Comparison of ENCODE assay signal across 32 cellular contexts in the genomic region with DNA sequence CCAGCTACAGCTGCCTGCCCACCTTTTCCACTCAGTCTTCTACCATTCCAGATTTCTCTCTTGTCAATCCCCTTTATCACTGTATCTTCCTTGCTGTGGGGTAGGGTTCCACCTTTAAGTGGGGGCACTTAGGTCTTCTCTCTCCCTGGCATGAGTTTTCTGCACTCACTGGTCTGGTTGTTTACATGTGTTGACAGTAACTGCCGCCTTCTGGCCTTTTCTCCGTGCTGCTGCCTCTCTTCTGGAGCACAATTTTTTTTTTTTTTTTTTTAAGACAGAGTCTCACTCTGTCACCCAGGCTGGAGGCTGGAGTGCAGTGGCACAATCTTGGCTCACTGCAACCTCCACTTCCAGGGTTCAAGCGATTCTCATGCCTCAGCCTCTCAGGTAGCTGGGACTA. TPM values are rescaled to one million over a fixed set of nuclear protein-coding genes. Genes with fewer than 3 reads are reported as not detected.
DNase-seq lines count a peak whose midpoint lies in the region; ATAC-seq and TF ChIP-seq lines count a peak whose summit lies in the region.
"Had no signal": no experiment of that assay in that cellular context is flagged by ENCODE, and none has a peak within 500 bp of the region (broad histone marks: within the 10 kb centered on the region; RNA-seq: fewer than 3 reads in every experiment).

No MANE protein-coding gene starts in this region.

- H4K20me1 ChIP-seq in MM.1S (ENCODE audit: insufficient read depth, low read length) = no peaks in the 10 kb centered on the region

- DNase-seq in activated naive CD8-positive, alpha-beta T cell treated with anti-CD3 and anti-CD28 coated beads for 36 hours = no peak
- DNase-seq in SJSA1 (ENCODE audit: low read depth in 1 of 2, low spot score in 2 of 2) = peak; percentile 47 to 60
- DNase-seq in endothelial cell (ENCODE audit: low spot score) = no peak
- no peak for DNase-seq in stimulated activated effector memory CD8-positive, alpha-beta T cell treated with anti-CD3 and anti-CD28 coated beads, Interleukin-12 subunit alpha, Interleukin-12 subunit beta, amount 100 ng/mL, for 72 hours (ENCODE audit: low spot score in 2 of 2)
- DNase-seq in GM19238 (ENCODE audit: insufficient read length, low spot score) = no peak
- DNase-seq in activated CD4-positive, alpha-beta T cell treated with anti-CD3 and anti-CD28 coated beads, Interleukin-2, amount 10 ng/mL, durations not matched to agents 7 days and 5 days = no peak
- no peak for DNase-seq in MM.1S
- DNase-seq: activated CD4-positive, alpha-beta memory T cell treated with anti-CD3 and anti-CD28 coated beads, Interleukin-2, amount 10 ng/mL, durations not matched to agents 7 days and 5 days; activated CD4-positive, CD25-positive, alpha-beta regulatory T cell; activated effector memory CD4-positive, alpha-beta T cell treated with Interleukin-2 at 50 U/mL for 16 hours; colonic mucosa; effector memory CD4-positive, alpha-beta T cell; esophagus squamous epithelium; gastrocnemius medialis; hippocampal formation; Karpas-422; midbrain; naive thymus-derived CD8-positive, alpha-beta T cell; NCI-H1048; NCI-H1694 treated with DMSO at 0.1 percent for 48 hours; NCI-H69; nucleus accumbens; SHP77 treated with DMSO at 0.1 percent for 48 hours; small intestine; stimulated activated CD4-positive, alpha-beta T cell treated with anti-CD3 and anti-CD28 coated beads, Interleukin-1b, Interleukin-23, amount 100 ng/mL, for 48 hours; stimulated activated CD8-positive, alpha-beta memory T cell treated with anti-CD3 and anti-CD28 coated beads, Interleukin-4, amount 100 ng/mL, for 48 hours; trophoblast cell had no signal

- TF ChIP-seq CTCF in endothelial cell (IDR thresholded peaks at IDR 0.05; ENCODE audit: unreplicated experiment) (no peak), MM.1S (IDR thresholded peaks at IDR 0.05; ENCODE audit: low read length) (no peak)

- peaks cover 31% of the 10 kb centered on the region for H3K79me2 ChIP-seq in MM.1S (ENCODE audit: low read length)

- H3K4me3 Mint-ChIP-seq in activated naive CD8-positive, alpha-beta T cell = no peak overlapping the region
- no peak overlapping the region for H3K4me3 Mint-ChIP-seq in activated naive CD8-positive, alpha-beta T cell treated with anti-CD3 and anti-CD28 coated beads for 36 hours
- peak overlapping the region; percentile 16 for H3K4me3 Mint-ChIP-seq in endothelial cell (ENCODE audit: unreplicated experiment)
- no peak overlapping the region for H3K4me3 Mint-ChIP-seq in stimulated activated effector memory CD8-positive, alpha-beta T cell treated with anti-CD3 and anti-CD28 coated beads, Interleukin-12 subunit alpha, Interleukin-12 subunit beta, amount 100 ng/mL, for 72 hours
- no peak overlapping the region for H3K4me3 Mint-ChIP-seq in activated CD4-positive, alpha-beta T cell treated with anti-CD3 and anti-CD28 coated beads, Interleukin-2, amount 10 ng/mL, durations not matched to agents 7 days and 5 days
- H3K4me3 Mint-ChIP-seq: activated CD4-positive, alpha-beta memory T cell treated with anti-CD3 and anti-CD28 coated beads, Interleukin-2, amount 10 ng/mL, durations not matched to agents 7 days and 5 days; naive thymus-derived CD8-positive, alpha-beta T cell had no signal

- peaks cover 49% of the 10 kb centered on the region for H3K4me1 ChIP-seq in SJSA1 (replicated peaks)
- no peaks in the 10 kb centered on the region for H3K4me1 ChIP-seq in MM.1S (ENCODE audit: low read length)
- H3K4me1 ChIP-seq: breast epithelium, colonic mucosa had no signal

- peaks cover 6% of the 10 kb centered on the region for H3K36me3 Mint-ChIP-seq in activated naive CD8-positive, alpha-beta T cell
- peaks cover 52% of the 10 kb centered on the region for H3K36me3 Mint-ChIP-seq in activated naive CD8-positive, alpha-beta T cell treated with anti-CD3 and anti-CD28 coated beads for 36 hours
- H3K36me3 Mint-ChIP-seq in endothelial cell (ENCODE audit: low read depth, unreplicated experiment) = peaks cover 36% of the 10 kb centered on the region
- H3K36me3 Mint-ChIP-seq in stimulated activated effector memory CD8-positive, alpha-beta T cell treated with anti-CD3 and anti-CD28 coated beads, Interleukin-12 subunit alpha, Interleukin-12 subunit beta, amount 100 ng/mL, for 72 hours = peaks cover 100% of the 10 kb centered on the region
- H3K36me3 Mint-ChIP-seq in activated CD4-positive, alpha-beta T cell treated with anti-CD3 and anti-CD28 coated beads, Interleukin-2, amount 10 ng/mL, durations not matched to agents 7 days and 5 days (ENCODE audit: low read depth) = peaks cover 56% of the 10 kb centered on the region

- H3K27me3 ChIP-seq in SJSA1 (replicated peaks) (no peaks in the 10 kb centered on the region), MM.1S (replicated peaks; ENCODE audit: insufficient read depth, low read length) (no peaks in the 10 kb centered on the region)
- H3K27me3 ChIP-seq: breast epithelium, colonic mucosa, esophagus squamous epithelium, gastrocnemius medialis had no signal

- H3F3A ChIP-seq in MM.1S (ENCODE audit: insufficient read depth, low read length) = no peaks in the 10 kb centered on the region

- no peaks in the 10 kb centered on the region for H3K9me3 Mint-ChIP-seq in activated naive CD8-positive, alpha-beta T cell (ENCODE audit: low read depth)
- no peaks in the 10 kb centered on the region for H3K9me3 Mint-ChIP-seq in activated naive CD8-positive, alpha-beta T cell treated with anti-CD3 and anti-CD28 coated beads for 36 hours
- no peaks in the 10 kb centered on the region for H3K9me3 Mint-ChIP-seq in endothelial cell (ENCODE audit: unreplicated experiment)
- H3K9me3 Mint-ChIP-seq in stimulated activated effector memory CD8-positive, alpha-beta T cell treated with anti-CD3 and anti-CD28 coated beads, Interleukin-12 subunit alpha, Interleukin-12 subunit beta, amount 100 ng/mL, for 72 hours = no peaks in the 10 kb centered on the region
- H3K9me3 Mint-ChIP-seq in activated CD4-positive, alpha-beta T cell treated with anti-CD3 and anti-CD28 coated beads, Interleukin-2, amount 10 ng/mL, durations not matched to agents 7 days and 5 days = no peaks in the 10 kb centered on the region
- H3K9me3 Mint-ChIP-seq: activated CD4-positive, alpha-beta memory T cell treated with anti-CD3 and anti-CD28 coated beads, Interleukin-2, amount 10 ng/mL, durations not matched to agents 7 days and 5 days; naive thymus-derived CD8-positive, alpha-beta T cell had no signal

- no peak overlapping the region for H3K4me3 ChIP-seq in SJSA1
- no peak overlapping the region for H3K4me3 ChIP-seq in MM.1S (ENCODE audit: low read length)
- H3K4me3 ChIP-seq: breast epithelium, colonic mucosa, esophagus squamous epithelium, gastrocnemius medialis had no signal

- H3K36me3 ChIP-seq in SJSA1 = peaks cover 80% of the 10 kb centered on the region
- peaks cover 23% of the 10 kb centered on the region; the same call in 1 of the 2 replicates for H3K36me3 ChIP-seq in MM.1S (replicated peaks; ENCODE audit: insufficient read depth, low read length)

- no peak overlapping the region for H3K4me2 ChIP-seq in MM.1S (ENCODE audit: low read depth, low read length)

- H3K9ac ChIP-seq in MM.1S (ENCODE audit: low read length) = no peak overlapping the region

- CTCF ChIA-PET in activated CD4-positive, alpha-beta T cell treated with anti-CD3 and anti-CD28 coated beads, Interleukin-2, amount 10 ng/mL, durations not matched to agents 7 days and 5 days (lab: Charles Lee) = interaction anchor here (1.5 to 1.9 kb wide), 2 partner anchors 17 to 30 kb away, joined by 5 read pairs; no protein-coding TSS in a partner anchor

- no peak overlapping the region for H2AFZ ChIP-seq in MM.1S (ENCODE audit: low read length)

- H3K27ac ChIP-seq in SJSA1 (peak overlapping the region; percentile 94), MM.1S (ENCODE audit: low read length) (no peak overlapping the region)
- H3K27ac ChIP-seq: breast epithelium, colonic mucosa, esophagus squamous epithelium, gastrocnemius medialis, HL-60 had no signal

- no peak for ATAC-seq in stimulated activated effector memory CD8-positive, alpha-beta T cell treated with anti-CD3 and anti-CD28 coated beads, Interleukin-12 subunit alpha, Interleukin-12 subunit beta, amount 100 ng/mL, for 72 hours
- ATAC-seq: gastrocnemius medialis; left lobe of liver; naive thymus-derived CD8-positive, alpha-beta T cell; Panc1 had no signal

- H3K4me1 Mint-ChIP-seq in activated naive CD8-positive, alpha-beta T cell (ENCODE audit: low read depth) = peaks cover 13% of the 10 kb centered on the region
- peaks cover 12% of the 10 kb centered on the region for H3K4me1 Mint-ChIP-seq in activated naive CD8-positive, alpha-beta T cell treated with anti-CD3 and anti-CD28 coated beads for 36 hours
- no peaks in the 10 kb centered on the region for H3K4me1 Mint-ChIP-seq in endothelial cell (ENCODE audit: unreplicated experiment)
- peaks cover 43% of the 10 kb centered on the region for H3K4me1 Mint-ChIP-seq in stimulated activated effector memory CD8-positive, alpha-beta T cell treated with anti-CD3 and anti-CD28 coated beads, Interleukin-12 subunit alpha, Interleukin-12 subunit beta, amount 100 ng/mL, for 72 hours
- H3K4me1 Mint-ChIP-seq in activated CD4-positive, alpha-beta T cell treated with anti-CD3 and anti-CD28 coated beads, Interleukin-2, amount 10 ng/mL, durations not matched to agents 7 days and 5 days = peaks cover 8% of the 10 kb centered on the region

- peak overlapping the region; percentile 22 for H3K27ac Mint-ChIP-seq in activated naive CD8-positive, alpha-beta T cell
- no peak overlapping the region for H3K27ac Mint-ChIP-seq in activated naive CD8-positive, alpha-beta T cell treated with anti-CD3 and anti-CD28 coated beads for 36 hours
- no peak overlapping the region for H3K27ac Mint-ChIP-seq in endothelial cell (ENCODE audit: unreplicated experiment)
- peak overlapping the region; percentile 29 for H3K27ac Mint-ChIP-seq in stimulated activated effector memory CD8-positive, alpha-beta T cell treated with anti-CD3 and anti-CD28 coated beads, Interleukin-12 subunit alpha, Interleukin-12 subunit beta, amount 100 ng/mL, for 72 hours
- H3K27ac Mint-ChIP-seq in activated CD4-positive, alpha-beta T cell treated with anti-CD3 and anti-CD28 coated beads, Interleukin-2, amount 10 ng/mL, durations not matched to agents 7 days and 5 days = no peak overlapping the region
- H3K27ac Mint-ChIP-seq: activated CD4-positive, alpha-beta memory T cell treated with anti-CD3 and anti-CD28 coated beads, Interleukin-2, amount 10 ng/mL, durations not matched to agents 7 days and 5 days had no signal

- POLR2A ChIA-PET in activated CD4-positive, alpha-beta T cell treated with anti-CD3 and anti-CD28 coated beads, Interleukin-2, amount 10 ng/mL, durations not matched to agents 7 days and 5 days (lab: Charles Lee) = no interaction called here

- H3K9me3 ChIP-seq in SJSA1 (replicated peaks) (no peaks in the 10 kb centered on the region), MM.1S (replicated peaks; ENCODE audit: insufficient read depth, low read length) (no peaks in the 10 kb centered on the region)
- H3K9me3 ChIP-seq: breast epithelium, colonic mucosa, esophagus squamous epithelium, gastrocnemius medialis had no signal

- H3K9me2 ChIP-seq in MM.1S (replicated peaks; ENCODE audit: insufficient read depth, low read length) = no peaks in the 10 kb centered on the region

- no peaks in the 10 kb centered on the region for H3K27me3 Mint-ChIP-seq in activated naive CD8-positive, alpha-beta T cell
- peaks cover 3% of the 10 kb centered on the region for H3K27me3 Mint-ChIP-seq in activated naive CD8-positive, alpha-beta T cell treated with anti-CD3 and anti-CD28 coated beads for 36 hours
- H3K27me3 Mint-ChIP-seq in endothelial cell (ENCODE audit: unreplicated experiment) = peaks cover 1% of the 10 kb centered on the region
- no peaks in the 10 kb centered on the region for H3K27me3 Mint-ChIP-seq in activated CD4-positive, alpha-beta T cell treated with anti-CD3 and anti-CD28 coated beads, Interleukin-2, amount 10 ng/mL, durations not matched to agents 7 days and 5 days
- H3K27me3 Mint-ChIP-seq: activated CD4-positive, alpha-beta memory T cell treated with anti-CD3 and anti-CD28 coated beads, Interleukin-2, amount 10 ng/mL, durations not matched to agents 7 days and 5 days; naive thymus-derived CD8-positive, alpha-beta T cell had no signal

RNA-seq across cellular contexts. Expression of gene RNF114, which starts 12.0 kb away (rescaled TPM):
- total RNA-seq in activated naive CD8-positive, alpha-beta T cell treated with anti-CD3 and anti-CD28 coated beads for 36 hours = 10 to 100 TPM; 61.5 to 70.7 TPM
- total RNA-seq in SJSA1 (2014; rRNA removed; shearing (Covaris generic)) = 168 and 175 TPM in 2 replicates
- 46.8 TPM for total RNA-seq in endothelial cell (ENCODE audit: unreplicated experiment)
- 10 to 100 TPM; 55.8 to 59.5 TPM for total RNA-seq in activated CD4-positive, alpha-beta T cell treated with anti-CD3 and anti-CD28 coated beads, Interleukin-2, amount 10 ng/mL, durations not matched to agents 7 days and 5 days

RNA-seq across cellular contexts. Expression of gene SPATA2, which starts 32.8 kb away (rescaled TPM):
- 10 to 100 TPM; 11.2 to 11.6 TPM for total RNA-seq in activated naive CD8-positive, alpha-beta T cell treated with anti-CD3 and anti-CD28 coated beads for 36 hours
- 2.5 and 3.5 TPM in 2 replicates for total RNA-seq in SJSA1 (2014; rRNA removed; shearing (Covaris generic))
- total RNA-seq in endothelial cell (ENCODE audit: unreplicated experiment) = 8.4 TPM
- 1 to 10 TPM; 7.4 to 8.2 TPM for total RNA-seq in activated CD4-positive, alpha-beta T cell treated with anti-CD3 and anti-CD28 coated beads, Interleukin-2, amount 10 ng/mL, durations not matched to agents 7 days and 5 days

RNA-seq across cellular contexts. Expression of gene SNAI1, which starts 34.6 kb away (rescaled TPM):
- total RNA-seq in activated naive CD8-positive, alpha-beta T cell treated with anti-CD3 and anti-CD28 coated beads for 36 hours = under 1 TPM; 0.82 to 0.93 TPM
- 11.4 and 24.2 TPM in 2 replicates for total RNA-seq in SJSA1 (2014; rRNA removed; shearing (Covaris generic))
- total RNA-seq in endothelial cell (ENCODE audit: unreplicated experiment) = 26.4 TPM
- total RNA-seq in activated CD4-positive, alpha-beta T cell treated with anti-CD3 and anti-CD28 coated beads, Interleukin-2, amount 10 ng/mL, durations not matched to agents 7 days and 5 days = under 1 TPM in 1 of 2 experiments, not detected in 1; 0.15 TPM

Comparison
In these comparisons a context has a peak if more than half of its experiments do, and no peak if none do; other contexts are left out.
1. H3K27ac Mint-ChIP-seq: peak in activated naive CD8-positive, alpha-beta T cell (single experiment) and stimulated activated effector memory CD8-positive, alpha-beta T cell treated with anti-CD3 and anti-CD28 coated beads, Interleukin-12 subunit alpha, Interleukin-12 subunit beta, amount 100 ng/mL, for 72 hours (single experiment); none in activated naive CD8-positive, alpha-beta T cell treated with anti-CD3 and anti-CD28 coated beads for 36 hours (single experiment), endothelial cell (single experiment) and activated CD4-positive, alpha-beta T cell treated with anti-CD3 and anti-CD28 coated beads, Interleukin-2, amount 10 ng/mL, durations not matched to agents 7 days and 5 days (single experiment).
2. DNase-seq: peak in SJSA1 (2 of 2); none in activated naive CD8-positive, alpha-beta T cell treated with anti-CD3 and anti-CD28 coated beads for 36 hours (single experiment), endothelial cell (single experiment), stimulated activated effector memory CD8-positive, alpha-beta T cell treated with anti-CD3 and anti-CD28 coated beads, Interleukin-12 subunit alpha, Interleukin-12 subunit beta, amount 100 ng/mL, for 72 hours (0 of 2), GM19238 (single experiment), activated CD4-positive, alpha-beta T cell treated with anti-CD3 and anti-CD28 coated beads, Interleukin-2, amount 10 ng/mL, durations not matched to agents 7 days and 5 days (single experiment) and MM.1S (single experiment).